ENCODE assay signal across 1 cellular context in genomic region chr14:89393346-89393745, GRCh38.
TF ChIP-seq lines count a peak whose summit lies in the region.

No MANE protein-coding gene starts in this region.

TF ChIP-seq in GM23338, 12 proteins besides CTCF, POLR2A, EP300 and RAD21:
- TF ChIP-seq ZNF462 (CRISPR knock-in tag; IDR thresholded peaks at IDR 0.05) (no peak), STAT1 (IDR thresholded peaks at IDR 0.05; ENCODE audit: unreplicated experiment) (no peak), NANOG (IDR thresholded peaks at IDR 0.05; ENCODE audit: borderline replicate concordance) (no peak), ZNF331 (CRISPR knock-in tag; IDR thresholded peaks at IDR 0.05; ENCODE audit: low read depth) (no peak), JUNB (IDR thresholded peaks at IDR 0.05; ENCODE audit: unreplicated experiment) (no peak), ZNF114 (CRISPR knock-in tag; IDR thresholded peaks at IDR 0.05) (no peak), CREB1 (CRISPR knock-in tag; IDR thresholded peaks at IDR 0.05; ENCODE audit: low read depth) (no peak), REST (IDR thresholded peaks at IDR 0.05; ENCODE audit: unreplicated experiment) (no peak), ETS1 (IDR thresholded peaks at IDR 0.05) (no peak), EZH2phosphoT487 (IDR thresholded peaks at IDR 0.05; ENCODE audit: unreplicated experiment) (no peak), POLR2AphosphoS5 (IDR thresholded peaks at IDR 0.05; ENCODE audit: low read depth) (no peak)
TF ChIP-seq in GM23338: peak in this region for 0.
